1 cellular context compared by ENCODE assay signal in genomic region chr2:8152392-8153257, GRCh38.
TF ChIP-seq lines count a peak whose summit lies in the region.

No MANE protein-coding gene starts in this region.

TF ChIP-seq in HepG2, 621 proteins besides CTCF, POLR2A, EP300 and RAD21 (continued from another document):
- TF ChIP-seq TFE3 (CRISPR knock-in tag; IDR thresholded peaks at IDR 0.05) = 0 out of 2 replicates have a peak, but pooled peaks have one; percentile 40
- no peak for TF ChIP-seq GZF1 (CRISPR knock-in tag; IDR thresholded peaks at IDR 0.05)
- no peak for TF ChIP-seq SATB2 (CRISPR knock-in tag; IDR thresholded peaks at IDR 0.05)
- TF ChIP-seq ATM (IDR thresholded peaks at IDR 0.05; ENCODE audit: borderline replicate concordance) = no peak
- TF ChIP-seq MAF1 (CRISPR knock-in tag; IDR thresholded peaks at IDR 0.05; ENCODE audit: borderline replicate concordance) = no peak
- TF ChIP-seq TSC22D2 (CRISPR knock-in tag; IDR thresholded peaks at IDR 0.05; ENCODE audit: borderline replicate concordance) = no peak
- no peak for TF ChIP-seq YEATS4 (CRISPR knock-in tag; IDR thresholded peaks at IDR 0.05; ENCODE audit: borderline replicate concordance)
- no peak for TF ChIP-seq NR2C2 (CRISPR knock-in tag; IDR thresholded peaks at IDR 0.05; ENCODE audit: borderline replicate concordance)
- no peak for TF ChIP-seq ZFP62 (CRISPR knock-in tag; IDR thresholded peaks at IDR 0.05)
- TF ChIP-seq PAXIP1 (CRISPR knock-in tag; conservative IDR thresholded peaks at IDR 0.05) = no peak
- TF ChIP-seq RARA (CRISPR knock-in tag; IDR thresholded peaks at IDR 0.05) = no peak
- 0 out of 2 replicates have a peak, but pooled peaks have one; percentile 17 for TF ChIP-seq ZNF788 (CRISPR knock-in tag; IDR thresholded peaks at IDR 0.05; ENCODE audit: borderline replicate concordance)
- peak; percentile 41; the same call in 1 of the 2 replicates for TF ChIP-seq ZNF350 (CRISPR knock-in tag; IDR thresholded peaks at IDR 0.05; ENCODE audit: borderline replicate concordance, low read depth)
- TF ChIP-seq PRDM4 (CRISPR knock-in tag; IDR thresholded peaks at IDR 0.05; ENCODE audit: borderline replicate concordance) = no peak
- TF ChIP-seq SAP130 (CRISPR knock-in tag; IDR thresholded peaks at IDR 0.05; ENCODE audit: low read depth) = 0 out of 2 replicates have a peak, but pooled peaks have one; percentile 19
- no peak for TF ChIP-seq ZFY (CRISPR knock-in tag; IDR thresholded peaks at IDR 0.05)
- no peak for TF ChIP-seq TEAD2 (CRISPR knock-in tag; IDR thresholded peaks at IDR 0.05)
- TF ChIP-seq CBX1 (IDR thresholded peaks at IDR 0.05; ENCODE audit: low read depth) = peak; percentile 18
- 0 out of 2 replicates have a peak, but pooled peaks have one; percentile 11 for TF ChIP-seq HNF4A (CRISPR knock-in tag; IDR thresholded peaks at IDR 0.05)
- TF ChIP-seq FOXK1 (CRISPR knock-in tag; IDR thresholded peaks at IDR 0.05; ENCODE audit: borderline replicate concordance, low read depth) = no peak; the same call in 1 of the 2 replicates
- peak; percentile 47; the same call in 1 of the 2 replicates for TF ChIP-seq ZNF687 (CRISPR knock-in tag; IDR thresholded peaks at IDR 0.05)
- 0 out of 2 replicates have a peak, but pooled peaks have one; percentile 46 for TF ChIP-seq ZFP37 (CRISPR knock-in tag; IDR thresholded peaks at IDR 0.05; ENCODE audit: borderline replicate concordance)
- TF ChIP-seq FOXP1 (IDR thresholded peaks at IDR 0.05) = no peak
- peak; percentile 70; the same call in 1 of the 2 replicates for TF ChIP-seq FOXP1 (CRISPR knock-in tag; IDR thresholded peaks at IDR 0.05)
- peak; percentile 19; the same call in 1 of the 2 replicates for TF ChIP-seq MTERF4 (CRISPR knock-in tag; IDR thresholded peaks at IDR 0.05)
- TF ChIP-seq FOXA1 (IDR thresholded peaks at IDR 0.05) = no peak
- TF ChIP-seq FOXA1 (CRISPR knock-in tag; IDR thresholded peaks at IDR 0.05) = peak; percentile 61
- no peak for TF ChIP-seq ZNF251 (CRISPR knock-in tag; IDR thresholded peaks at IDR 0.05)
- no peak for TF ChIP-seq ZNF17 (CRISPR knock-in tag; IDR thresholded peaks at IDR 0.05)
- TF ChIP-seq TEAD3 (CRISPR knock-in tag; optimal IDR thresholded peaks at IDR 0.05; ENCODE audit: borderline replicate concordance) = peak; percentile 18
- TF ChIP-seq MAX (IDR thresholded peaks at IDR 0.05) = no peak
